ENCODE assay signal across 8 cellular contexts in genomic region chr1:28507247-28507645, GRCh38. TPM values are rescaled to one million over a fixed set of nuclear protein-coding genes. Genes with fewer than 3 reads are reported as not detected.
DNase-seq lines count a peak whose midpoint lies in the region; ATAC-seq and TF ChIP-seq lines count a peak whose summit lies in the region.

No MANE protein-coding gene starts in this region.

- peaks cover 62% of the 10 kb centered on the region for H3K36me3 ChIP-seq in BE2C
- H3K36me3 ChIP-seq in adrenal gland (replicated peaks in 1 of 2), result peaks cover 0 to 46% of the 10 kb centered on the region in 2 donors
- H3K36me3 ChIP-seq in thoracic aorta, result peaks cover 26% of the 10 kb centered on the region

- peak overlapping the region; percentile 70 for H3K4me3 ChIP-seq in BE2C (ENCODE audit: low read depth, low read length)
- H3K4me3 ChIP-seq in adrenal gland, result peak overlapping the region; percentile 24 to 86 (median 62)
- peak overlapping the region; percentile 98 for H3K4me3 ChIP-seq in thoracic aorta

- intact Hi-C loops in adrenal gland (cut with DNase I), result loop anchor here (5.0 to 10.0 kb wide), 2 partner anchors 92 to 95 kb away; no protein-coding TSS in a partner anchor

- no peak for DNase-seq in BE2C
- DNase-seq in KBM-7, result peak; percentile 57
- peak in 5 of 7 donors; percentile 42 to 68 (median 50) for DNase-seq in adrenal gland
- DNase-seq in lung microvascular endothelial cell (ENCODE audit: low read depth in 2 of 2), result peak; percentile 31 to 35
- DNase-seq in thoracic aorta (ENCODE audit: low spot score), result no peak
- DNase-seq in GM13977 (ENCODE audit: low spot score), result no peak

- TF ChIP-seq POLR2A in adrenal gland (IDR thresholded peaks at IDR 0.05), result peak in 1 of 2 donors; percentile 41

- H3K4me1 ChIP-seq in BE2C (no peaks in the 10 kb centered on the region), adrenal gland (replicated peaks in 1 of 2) (peaks cover 25 to 52% of the 10 kb centered on the region in 2 donors), thoracic aorta (ENCODE audit: control insufficient read depth in 1 of 2, low read depth in 2 of 2) (peaks cover 25 to 45% of the 10 kb centered on the region in 2 donors)

- in situ Hi-C loops in KBM-7 (cut with MboI; ENCODE audit: low pct_unique_long_range_greater_than_20kb, low sequenced_read_pairs) (no loop called here), GM13977 (cut with MboI; ENCODE audit: low pct_unique_long_range_greater_than_20kb, low sequenced_read_pairs, unreplicated experiment) (no loop called here)

- H3K27me3 ChIP-seq in BE2C, result no peaks in the 10 kb centered on the region
- H3K27me3 ChIP-seq in adrenal gland, result no peaks in the 10 kb centered on the region
- no peaks in the 10 kb centered on the region for H3K27me3 ChIP-seq in thoracic aorta (replicated peaks; ENCODE audit: insufficient read depth)

- TF ChIP-seq CTCF in BE2C (IDR thresholded peaks at IDR 0.05; ENCODE audit: low read depth, low read length), result no peak
- no peak for TF ChIP-seq CTCF in adrenal gland (IDR thresholded peaks at IDR 0.05)
- TF ChIP-seq CTCF in thoracic aorta (IDR thresholded peaks at IDR 0.05), result no peak
- no peak for TF ChIP-seq CTCF in GM13977 (IDR thresholded peaks at IDR 0.05; ENCODE audit: extremely low read depth, insufficient read depth, missing control alignments)

- H3K9me3 ChIP-seq in BE2C, result no peaks in the 10 kb centered on the region
- H3K9me3 ChIP-seq in adrenal gland (replicated peaks in 1 of 3), result no peaks in the 10 kb centered on the region
- H3K9me3 ChIP-seq in thoracic aorta, result no peaks in the 10 kb centered on the region

- whole genome bisulfite sequencing in adrenal gland, 4 donors, result 0 to 3% (median 1%) methylated on average over 11 of the region's 11 CpGs

- no peak for ATAC-seq in thoracic aorta (ENCODE audit: insufficient number of reproducible peaks, low FRiP score, low read depth)
- no peak for ATAC-seq in GM21737 (IDR thresholded peaks at IDR 0.05; ENCODE audit: unreplicated experiment)
- no peak for ATAC-seq in HG03280 (IDR thresholded peaks at IDR 0.05; ENCODE audit: unreplicated experiment)

- peak overlapping the region; percentile 40 to 89 (median 72) for H3K27ac ChIP-seq in adrenal gland
- peak overlapping the region; percentile 76 to 89 for H3K27ac ChIP-seq in thoracic aorta

RNA-seq across cellular contexts. Expression of gene RCC1, which starts 1.4 kb away (rescaled TPM):
- polyA plus RNA-seq in BE2C (2012; ENCODE audit: insufficient read depth, insufficient read length, low read depth), result 29.6 TPM
- total RNA-seq in adrenal gland, result 10 to 100 TPM; 12.6 to 24.4 (median 15.8) TPM
- 10 to 100 TPM; 13.0 to 18.8 (median 17.6) TPM for polyA plus RNA-seq in adrenal gland
- total RNA-seq in lung microvascular endothelial cell, result 40.1 and 46.6 TPM in 2 replicates
- total RNA-seq in thoracic aorta, result 10 to 100 TPM in 1 of 2 donors, 1 to 10 TPM in 1; 6.2 to 10.1 TPM

RNA-seq across cellular contexts. Expression of gene TRNAU1AP, which starts 45.6 kb away (rescaled TPM):
- 8.5 TPM for polyA plus RNA-seq in BE2C (2012; ENCODE audit: insufficient read depth, insufficient read length, low read depth)
- total RNA-seq in adrenal gland, result 10 to 100 TPM in 7 of 8 donors, 1 to 10 TPM in 1; 9.5 to 26.0 (median 18.5) TPM
- 10 to 100 TPM; 18.5 to 29.0 (median 22.9) TPM for polyA plus RNA-seq in adrenal gland
- 17.7 and 19.2 TPM in 2 replicates for total RNA-seq in lung microvascular endothelial cell
- total RNA-seq in thoracic aorta, result 10 to 100 TPM; 25.3 to 28.4 TPM

Comparison
In these comparisons a context has a peak if more than half of its experiments do, and no peak if none do; other contexts are left out.
1. DNase-seq: peak in KBM-7 (single experiment), adrenal gland (5 of 7) and lung microvascular endothelial cell (2 of 2); none in BE2C (single experiment), thoracic aorta (single experiment) and GM13977 (single experiment).
2. Peak in every context shown above with its lines, with median percentiles within 50 percentile points of each other: H3K4me3 ChIP-seq.